ENCODE assay signal across 8 cellular contexts in genomic region chr6:33410050-33410710, GRCh38. TPM values are rescaled to one million over a fixed set of nuclear protein-coding genes. Genes with fewer than 3 reads are reported as not detected.
A peak's percentile ranks its signal among the peaks of the same experiment; 100 is the strongest.
DNase-seq lines count a peak whose midpoint lies in the region; TF ChIP-seq lines count a peak whose summit lies in the region.

No MANE protein-coding gene starts in this region.

- H3K27me3 Mint-ChIP-seq in stimulated activated naive CD8-positive, alpha-beta T cell treated with anti-CD3 and anti-CD28 coated beads, Interleukin-15, Interleukin-2, amounts not matched to agents 100 ng/mL and 50 ng/mL, for 24 hours, result no peaks in the 10 kb centered on the region

- peaks cover 47% of the 10 kb centered on the region for H3K36me3 ChIP-seq in HAP-1 (replicated peaks)
- H3K36me3 ChIP-seq in MG63, result peaks cover 9% of the 10 kb centered on the region
- H3K36me3 ChIP-seq in neural cell (ENCODE audit: insufficient read depth, low read length), result no peaks in the 10 kb centered on the region

- TF ChIP-seq RAD21 in neural cell (conservative IDR thresholded peaks at IDR 0.05), result no peak

- peak overlapping the region; percentile 97 for H3K4me2 ChIP-seq in neural cell (ENCODE audit: low read length)

- H2AFZ ChIP-seq in neural cell (ENCODE audit: low read depth, low read length), result peak overlapping the region; percentile 83

- no peaks in the 10 kb centered on the region for H3F3A ChIP-seq in neural cell (ENCODE audit: insufficient read depth, low read length, poor library complexity, severe bottlenecking)

- H3K27ac Mint-ChIP-seq in stimulated activated naive CD8-positive, alpha-beta T cell treated with anti-CD3 and anti-CD28 coated beads, Interleukin-15, Interleukin-2, amounts not matched to agents 100 ng/mL and 50 ng/mL, for 24 hours, result peak overlapping the region; percentile 93

- in situ Hi-C loops in G401 (cut with HindIII; ENCODE audit: low sequenced_read_pairs), result no loop called here
- in situ Hi-C loops in HAP-1 (cut with MboI; ENCODE audit: low sequenced_read_pairs), result no loop called here

- H3K9ac ChIP-seq in neural cell (ENCODE audit: low read length), result peak overlapping the region; percentile 84

- H3K36me3 Mint-ChIP-seq in stimulated activated naive CD8-positive, alpha-beta T cell treated with anti-CD3 and anti-CD28 coated beads, Interleukin-15, Interleukin-2, amounts not matched to agents 100 ng/mL and 50 ng/mL, for 24 hours (ENCODE audit: low read depth), result peaks cover 61% of the 10 kb centered on the region

- H3K9me2 ChIP-seq in neural cell (ENCODE audit: insufficient read depth, low read length), result no peaks in the 10 kb centered on the region

- DNase-seq in G401 (ENCODE audit: low spot score) (peak; percentile 97), HAP-1 (ENCODE audit: low spot score in 2 of 2) (peak; percentile 93 to 98), MG63 (peak; percentile 96), fibroblast of the aortic adventitia (ENCODE audit: low read depth) (peak; percentile 96)
- DNase-seq in activated effector memory CD4-positive, alpha-beta T cell treated with anti-CD3 and anti-CD28 coated beads, Interleukin-2, amount 50 U/mL, for 16 hours, result peak; percentile 99

- TF ChIP-seq EP300 in neural cell (conservative IDR thresholded peaks at IDR 0.05; ENCODE audit: poor library complexity, severe bottlenecking), result no peak

- H3K27me3 ChIP-seq in HAP-1 (ENCODE audit: low read depth) (no peaks in the 10 kb centered on the region), MG63 (no peaks in the 10 kb centered on the region), neural cell (ENCODE audit: insufficient read depth, low read depth, low read length) (no peaks in the 10 kb centered on the region)

- peak overlapping the region; percentile 83 for H3K4me3 Mint-ChIP-seq in stimulated activated naive CD8-positive, alpha-beta T cell treated with anti-CD3 and anti-CD28 coated beads, Interleukin-15, Interleukin-2, amounts not matched to agents 100 ng/mL and 50 ng/mL, for 24 hours

- TF ChIP-seq CTCF in fibroblast of the aortic adventitia (IDR thresholded peaks at IDR 0.05; ENCODE audit: insufficient read depth, low read length), result no peak
- TF ChIP-seq CTCF in neural cell (IDR thresholded peaks at IDR 0.05; ENCODE audit: poor library complexity, severe bottlenecking), result no peak

- peaks cover 6% of the 10 kb centered on the region for H3K4me1 ChIP-seq in HAP-1

- H3K79me2 ChIP-seq in neural cell (replicated peaks; ENCODE audit: insufficient read depth, low read length), result peaks cover 4% of the 10 kb centered on the region

- no peaks in the 10 kb centered on the region for H4K20me1 ChIP-seq in neural cell (ENCODE audit: insufficient read depth)

- TF ChIP-seq POLR2A in Raji (IDR thresholded peaks at IDR 0.05; ENCODE audit: insufficient read depth, low read depth, low read length), result peak; percentile 62

- peak overlapping the region; percentile 46 for H3K4me3 ChIP-seq in HAP-1
- peak overlapping the region; percentile 61 for H3K4me3 ChIP-seq in MG63
- peak overlapping the region; percentile 76 for H3K4me3 ChIP-seq in fibroblast of the aortic adventitia (ENCODE audit: low read depth, low read length)
- peak overlapping the region; percentile 83 for H3K4me3 ChIP-seq in neural cell (ENCODE audit: low read length)

- no peaks in the 10 kb centered on the region for H3K9me3 Mint-ChIP-seq in stimulated activated naive CD8-positive, alpha-beta T cell treated with anti-CD3 and anti-CD28 coated beads, Interleukin-15, Interleukin-2, amounts not matched to agents 100 ng/mL and 50 ng/mL, for 24 hours

- peaks cover 44% of the 10 kb centered on the region for H3K4me1 Mint-ChIP-seq in stimulated activated naive CD8-positive, alpha-beta T cell treated with anti-CD3 and anti-CD28 coated beads, Interleukin-15, Interleukin-2, amounts not matched to agents 100 ng/mL and 50 ng/mL, for 24 hours (ENCODE audit: low read depth)

- H3K27ac ChIP-seq in neural cell (ENCODE audit: low read length), result peak overlapping the region; percentile 67

- H3K9me3 ChIP-seq in HAP-1 (no peaks in the 10 kb centered on the region), MG63 (no peaks in the 10 kb centered on the region), neural cell (ENCODE audit: low read length) (no peaks in the 10 kb centered on the region)

TF ChIP-seq in neural cell, 6 proteins besides CTCF, POLR2A, EP300 and RAD21:
- TF ChIP-seq TAF1 (IDR thresholded peaks at IDR 0.05; ENCODE audit: low read depth) (no peak), POLR2AphosphoS5 (IDR thresholded peaks at IDR 0.05) (peak; percentile 15), EZH2 (IDR thresholded peaks at IDR 0.05; ENCODE audit: borderline replicate concordance, insufficient read depth, low read length, poor library complexity, severe bottlenecking) (no peak), REST (IDR thresholded peaks at IDR 0.05; ENCODE audit: borderline replicate concordance) (peak; percentile 20), MXI1 (conservative IDR thresholded peaks at IDR 0.05; ENCODE audit: poor library complexity, severe bottlenecking) (peak; percentile 91), SMC3 (conservative IDR thresholded peaks at IDR 0.05; ENCODE audit: poor library complexity) (no peak)

RNA-seq across cellular contexts. Expression of gene PHF1, which starts 0.6 kb away (rescaled TPM):
- total RNA-seq in G401 (2014; rRNA removed; shearing (Covaris generic)), result 26.0 and 38.0 TPM in 2 replicates
- total RNA-seq in MG63 (2014; rRNA removed; shearing (Covaris generic); ENCODE audit: low replicate concordance), result 11.6 and 12.6 TPM in 2 replicates
- total RNA-seq in fibroblast of the aortic adventitia (ENCODE audit: low replicate concordance), result 18.9 and 20.9 TPM in 2 replicates
- 102 and 112 TPM in 2 replicates for polyA plus RNA-seq in neural cell
- 33.4 and 34.6 TPM in 2 replicates for polyA minus RNA-seq in neural cell

RNA-seq across cellular contexts. Expression of gene CUTA, which starts 7.7 kb away (rescaled TPM):
- total RNA-seq in G401 (2014; rRNA removed; shearing (Covaris generic)), result 304 and 376 TPM in 2 replicates
- total RNA-seq in MG63 (2014; rRNA removed; shearing (Covaris generic); ENCODE audit: low replicate concordance), result 158 and 230 TPM in 2 replicates
- total RNA-seq in fibroblast of the aortic adventitia (ENCODE audit: low replicate concordance), result 106 and 522 TPM in 2 replicates
- polyA plus RNA-seq in neural cell, result 341 and 343 TPM in 2 replicates
- 124 and 125 TPM in 2 replicates for polyA minus RNA-seq in neural cell

RNA-seq across cellular contexts. Expression of gene SYNGAP1, which starts 9.7 kb away (rescaled TPM):
- total RNA-seq in G401 (2014; rRNA removed; shearing (Covaris generic)), result 4.0 and 7.4 TPM in 2 replicates
- total RNA-seq in MG63 (2014; rRNA removed; shearing (Covaris generic); ENCODE audit: low replicate concordance), result 0.92 and 0.96 TPM in 2 replicates
- 3.3 and 7.6 TPM in 2 replicates for total RNA-seq in fibroblast of the aortic adventitia (ENCODE audit: low replicate concordance)
- polyA plus RNA-seq in neural cell, result 4.3 and 5.9 TPM in 2 replicates
- polyA minus RNA-seq in neural cell, result 24.0 and 24.1 TPM in 2 replicates

RNA-seq across cellular contexts. Expression of gene KIFC1, which starts 18.6 kb away (rescaled TPM):
- 98.5 and 123 TPM in 2 replicates for total RNA-seq in G401 (2014; rRNA removed; shearing (Covaris generic))
- total RNA-seq in MG63 (2014; rRNA removed; shearing (Covaris generic); ENCODE audit: low replicate concordance), result 36.6 and 45.5 TPM in 2 replicates
- 49.3 TPM in 1 of 2 replicates, not detected in the other for total RNA-seq in fibroblast of the aortic adventitia (ENCODE audit: low replicate concordance)
- polyA plus RNA-seq in neural cell, result 0.52 and 2.1 TPM in 2 replicates
- 1.2 and 1.4 TPM in 2 replicates for polyA minus RNA-seq in neural cell

RNA-seq across cellular contexts. Expression of gene ZBTB9, which starts 44.2 kb away (rescaled TPM):
- 20.0 and 25.1 TPM in 2 replicates for total RNA-seq in G401 (2014; rRNA removed; shearing (Covaris generic))
- total RNA-seq in MG63 (2014; rRNA removed; shearing (Covaris generic); ENCODE audit: low replicate concordance), result 5.6 and 6.9 TPM in 2 replicates
- 3.8 and 5.5 TPM in 2 replicates for total RNA-seq in fibroblast of the aortic adventitia (ENCODE audit: low replicate concordance)
- 6.8 and 7.7 TPM in 2 replicates for polyA plus RNA-seq in neural cell
- 15.2 and 18.3 TPM in 2 replicates for polyA minus RNA-seq in neural cell

Comparison
In these comparisons a context has a peak if more than half of its experiments do, and no peak if none do; other contexts are left out.
1. Peak in every context shown above with its lines: DNase-seq, H3K4me3 ChIP-seq and H3K27ac ChIP-seq.